In genomic region chr5:142685418-142686209, GRCh38 we compare ENCODE assay signal across 12 cellular contexts. TPM values are rescaled to one million over a fixed set of nuclear protein-coding genes. Genes with fewer than 3 reads are reported as not detected.
DNase-seq lines count a peak whose midpoint lies in the region; ATAC-seq and TF ChIP-seq lines count a peak whose summit lies in the region.
"Had no signal": no experiment of that assay in that cellular context is flagged by ENCODE, and none has a peak within 500 bp of the region (broad histone marks: within the 10 kb centered on the region; RNA-seq: fewer than 3 reads in every experiment).

Gene FGF1, minus strand, starts transcription at chr5:142686090. Its CDS starts 71,963 bp downstream, at chr5:142614127.

- peak within 1 kb of the TSS; percentile 11 for H2AFZ ChIP-seq in osteoblast (ENCODE audit: low read length)

- no peaks in the 10 kb centered on the region for H4K20me1 ChIP-seq in osteoblast (ENCODE audit: insufficient read depth, low read length)

- no peaks in the 10 kb centered on the region for H3K9me3 ChIP-seq in BE2C
- no peaks in the 10 kb centered on the region for H3K9me3 ChIP-seq in SJCRH30 (replicated peaks)
- H3K9me3 ChIP-seq in gastroesophageal sphincter = no peaks in the 10 kb centered on the region
- H3K9me3 ChIP-seq in osteoblast (ENCODE audit: low read depth, low read length) = no peaks in the 10 kb centered on the region
- H3K9me3 ChIP-seq: body of pancreas had no signal

- DNase-seq in BE2C = peak; percentile 68
- peak; percentile 31 to 35 for DNase-seq in SJCRH30
- peak; percentile 90 for DNase-seq in osteoblast (ENCODE audit: insufficient read length, low spot score, missing footprints)
- no peak for DNase-seq in GF-D8 (lab: John Stamatoyannopoulos, UW)
- DNase-seq in NCI-H446 treated with DMSO at 0.1 percent for 48 hours (lab: John Stamatoyannopoulos, UW) = no peak
- DNase-seq: COR-L47, T-cell had no signal

- H3K36me3 ChIP-seq in BE2C (no peaks in the 10 kb centered on the region), SJCRH30 (no peaks in the 10 kb centered on the region), gastroesophageal sphincter (no peaks in the 10 kb centered on the region), osteoblast (ENCODE audit: insufficient read depth, low read length) (no peaks in the 10 kb centered on the region)

- peak; percentile 45 for ATAC-seq in gastroesophageal sphincter
- ATAC-seq in GM19035 (IDR thresholded peaks at IDR 0.05; ENCODE audit: unreplicated experiment) = no peak
- no peak for ATAC-seq in HG02973 (IDR thresholded peaks at IDR 0.05; ENCODE audit: unreplicated experiment)
- ATAC-seq: T-cell had no signal

- H3K4me2 ChIP-seq in osteoblast (ENCODE audit: insufficient read depth, low read length) = peak within 1 kb of the TSS; percentile 74
- H3K4me2 ChIP-seq: KMS-11 had no signal

- TF ChIP-seq CTCF in BE2C (IDR thresholded peaks at IDR 0.05; ENCODE audit: low read depth, low read length) (no peak), gastroesophageal sphincter (IDR thresholded peaks at IDR 0.05) (no peak), osteoblast (IDR thresholded peaks at IDR 0.05; ENCODE audit: extremely low read depth, low read depth, low read length) (no peak)

- H3K4me1 ChIP-seq in BE2C = peaks cover 20% of the 10 kb centered on the region
- peaks cover 19% of the 10 kb centered on the region for H3K4me1 ChIP-seq in SJCRH30
- H3K4me1 ChIP-seq in gastroesophageal sphincter = peaks cover 0 to 33% (median 18%) of the 10 kb centered on the region in 3 donors
- peaks cover 33% of the 10 kb centered on the region for H3K4me1 ChIP-seq in osteoblast (ENCODE audit: insufficient read depth, low read length)

- H3K27me3 ChIP-seq in BE2C = no peaks in the 10 kb centered on the region
- H3K27me3 ChIP-seq in SJCRH30 = 0 out of 2 replicates have a peak, but pooled peaks cover 9% of the 10 kb centered on the region
- no peaks in the 10 kb centered on the region for H3K27me3 ChIP-seq in gastroesophageal sphincter
- no peaks in the 10 kb centered on the region for H3K27me3 ChIP-seq in osteoblast (ENCODE audit: insufficient read depth, low read length)
- H3K27me3 ChIP-seq: body of pancreas had no signal

- 28% methylated on average over 5 of the region's 12 CpGs; no CpG with 5 or more reads in 1 of the 2 donors for WGBS in gastroesophageal sphincter (ENCODE audit: low coverage in 1 of 2), 2 donors

- no peak within 1 kb of the TSS for H3K4me3 ChIP-seq in BE2C (ENCODE audit: low read depth, low read length)
- no peak within 1 kb of the TSS for H3K4me3 ChIP-seq in SJCRH30
- no peak within 1 kb of the TSS for H3K4me3 ChIP-seq in gastroesophageal sphincter
- peak within 1 kb of the TSS; percentile 50 for H3K4me3 ChIP-seq in osteoblast (ENCODE audit: insufficient read depth, low read length)
- H3K4me3 ChIP-seq: body of pancreas had no signal

- no peak for TF ChIP-seq EP300 in gastroesophageal sphincter (IDR thresholded peaks at IDR 0.05)

- H3K79me2 ChIP-seq in osteoblast (ENCODE audit: insufficient read depth, low read length) = no peaks in the 10 kb centered on the region

- H3K27ac ChIP-seq in SJCRH30 (no peak within 1 kb of the TSS), gastroesophageal sphincter (peak within 1 kb of the TSS in 3 of 4 donors; percentile 73 to 86 (median 76)), osteoblast (ENCODE audit: low read depth, low read length) (peak within 1 kb of the TSS; percentile 72)
- H3K27ac ChIP-seq: body of pancreas, KMS-11 had no signal

- TF ChIP-seq POLR2A in gastroesophageal sphincter (IDR thresholded peaks at IDR 0.05) = no peak

RNA-seq across cellular contexts. Expression of gene FGF1, which starts in this region (rescaled TPM):
- polyA plus RNA-seq in BE2C (2012; ENCODE audit: insufficient read depth, insufficient read length, low read depth) = 1.6 TPM
- not detected in 2 replicates for total RNA-seq in SJCRH30 (2014; rRNA removed; shearing (Covaris generic))
- total RNA-seq in gastroesophageal sphincter (1 to 10 TPM in 3 of 4 donors, under 1 TPM in 1; 0.16 to 4.2 (median 2.9) TPM), osteoblast (2.9 and 4.3 TPM in 2 replicates)
- total RNA-seq: T-cell had no signal

Comparison
In these comparisons a context has a peak if more than half of its experiments do, and no peak if none do; other contexts are left out.
1. Peak in DNase-seq in SJCRH30; RNA of the gene not detected or under 1 TPM.
2. DNase-seq: peak in BE2C (single experiment) and osteoblast (single experiment); none in GF-D8 (single experiment) and NCI-H446 treated with DMSO at 0.1 percent for 48 hours (single experiment).